ENCODE assay signal across 8 cellular contexts in genomic region chr2:167293172-167293781, GRCh38. TPM values are rescaled to one million over a fixed set of nuclear protein-coding genes. Genes with fewer than 3 reads are reported as not detected.
DNase-seq lines count a peak whose midpoint lies in the region; ATAC-seq and TF ChIP-seq lines count a peak whose summit lies in the region.

No MANE protein-coding gene starts in this region.

- H3K27me3 Mint-ChIP-seq in T-helper 2 cell treated with Interferon-gamma antibody and Interleukin-4, amounts not matched to agents 5 μg/mL and 100 μg/mL, for 36 hours (ENCODE audit: low read depth) = peaks cover 43% of the 10 kb centered on the region
- H3K27me3 Mint-ChIP-seq in natural killer cell (ENCODE audit: low read depth in 2 of 2) = peaks cover 20 to 25% of the 10 kb centered on the region in 2 donors

- peak overlapping the region; percentile 56 for H3K4me3 ChIP-seq in AG10803 (ENCODE audit: low read length)
- peak overlapping the region; percentile 57 for H3K4me3 ChIP-seq in fibroblast of mammary gland (ENCODE audit: control insufficient read depth, low read depth, low read length)

- DNase-seq in AG10803 (ENCODE audit: low read depth) (no peak), fibroblast of mammary gland (ENCODE audit: low read depth) (peak; percentile 10), natural killer cell (no peak)
- no peak for DNase-seq in T-helper 2 cell treated with Interferon-gamma antibody and Interleukin-4, amounts not matched to agents 5 μg/mL and 100 μg/mL, for 36 hours (ENCODE audit: low spot score)

- ATAC-seq in GM18508 (IDR thresholded peaks at IDR 0.05; ENCODE audit: insufficient read depth, unreplicated experiment) (peak; percentile 9), HG03108 (IDR thresholded peaks at IDR 0.05; ENCODE audit: unreplicated experiment) (peak; percentile 5), natural killer cell (peak in 1 of 3 donors; percentile 22), HG03378 (IDR thresholded peaks at IDR 0.05; ENCODE audit: unreplicated experiment) (no peak), HG02763 (IDR thresholded peaks at IDR 0.05; ENCODE audit: unreplicated experiment) (no peak)

- intact Hi-C loops in natural killer cell (cut with micrococcal nuclease) = no loop called here

- peaks cover 12% of the 10 kb centered on the region for H3K4me1 Mint-ChIP-seq in T-helper 2 cell treated with Interferon-gamma antibody and Interleukin-4, amounts not matched to agents 5 μg/mL and 100 μg/mL, for 36 hours (ENCODE audit: low read depth)
- H3K4me1 Mint-ChIP-seq in natural killer cell = peaks cover 14 to 17% of the 10 kb centered on the region in 2 donors

- TF ChIP-seq CTCF in AG10803 (conservative IDR thresholded peaks at IDR 0.05; ENCODE audit: low read length) (no peak), fibroblast of mammary gland (conservative IDR thresholded peaks at IDR 0.05; ENCODE audit: control insufficient read depth, insufficient read depth, low read depth, low read length) (no peak), natural killer cell (IDR thresholded peaks at IDR 0.05) (no peak)

- peak overlapping the region; percentile 74 for H3K4me3 Mint-ChIP-seq in T-helper 2 cell treated with Interferon-gamma antibody and Interleukin-4, amounts not matched to agents 5 μg/mL and 100 μg/mL, for 36 hours
- H3K4me3 Mint-ChIP-seq in natural killer cell = peak overlapping the region; percentile 90

- no peaks in the 10 kb centered on the region for H3K36me3 Mint-ChIP-seq in T-helper 2 cell treated with Interferon-gamma antibody and Interleukin-4, amounts not matched to agents 5 μg/mL and 100 μg/mL, for 36 hours (ENCODE audit: low read depth)
- no peaks in the 10 kb centered on the region for H3K36me3 Mint-ChIP-seq in natural killer cell

- no peaks in the 10 kb centered on the region for H3K9me3 Mint-ChIP-seq in T-helper 2 cell treated with Interferon-gamma antibody and Interleukin-4, amounts not matched to agents 5 μg/mL and 100 μg/mL, for 36 hours
- H3K9me3 Mint-ChIP-seq in natural killer cell = peaks cover 0 to 3% of the 10 kb centered on the region in 2 donors

- H3K27ac Mint-ChIP-seq in T-helper 2 cell treated with Interferon-gamma antibody and Interleukin-4, amounts not matched to agents 5 μg/mL and 100 μg/mL, for 36 hours = no peak overlapping the region
- H3K27ac Mint-ChIP-seq in natural killer cell = no peak overlapping the region

RNA-seq across cellular contexts. Expression of gene B3GALT1, which starts 0.5 kb away (rescaled TPM):
- under 1 TPM in 1 of 3 donors, not detected in 2; 0.05 TPM for total RNA-seq in natural killer cell

Comparison
In these comparisons a context has a peak if more than half of its experiments do, and no peak if none do; other contexts are left out.
1. ATAC-seq: peak in GM18508 (single experiment) and HG03108 (single experiment); none in HG03378 (single experiment) and HG02763 (single experiment).